1 cellular context compared by ENCODE assay signal in the genomic region with DNA sequence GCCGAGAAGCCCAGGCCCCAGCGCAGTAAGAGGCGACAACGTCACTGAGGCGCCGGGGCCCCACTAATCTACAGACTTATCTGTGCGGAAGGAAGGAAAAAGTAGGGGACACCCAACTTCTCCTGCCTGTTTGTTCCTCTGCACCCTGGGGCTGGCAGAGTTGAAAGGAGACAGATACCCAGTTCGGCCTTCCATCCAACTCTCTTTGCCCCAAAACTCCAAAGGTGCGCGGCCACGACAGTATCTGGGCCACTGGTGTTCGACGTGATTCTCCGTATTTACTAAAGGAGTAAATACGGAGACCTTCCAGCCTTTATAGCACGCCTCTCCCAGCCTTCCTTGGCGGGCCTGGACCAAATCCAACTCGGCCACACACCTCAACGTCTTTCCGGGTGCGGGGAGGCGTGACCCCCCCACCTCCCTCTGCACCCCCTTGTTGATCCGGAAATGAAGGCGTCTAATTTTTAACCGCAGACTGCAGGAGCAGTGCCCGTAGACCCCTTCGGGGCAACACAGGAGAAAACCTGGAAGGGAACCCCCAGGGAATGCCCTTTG.
TF ChIP-seq lines count a peak whose summit lies in the region.

No MANE protein-coding gene starts in this region.

TF ChIP-seq in HEK293, 187 proteins besides CTCF, POLR2A, EP300 and RAD21 (continued from another document):
- TF ChIP-seq, protein P1, sequence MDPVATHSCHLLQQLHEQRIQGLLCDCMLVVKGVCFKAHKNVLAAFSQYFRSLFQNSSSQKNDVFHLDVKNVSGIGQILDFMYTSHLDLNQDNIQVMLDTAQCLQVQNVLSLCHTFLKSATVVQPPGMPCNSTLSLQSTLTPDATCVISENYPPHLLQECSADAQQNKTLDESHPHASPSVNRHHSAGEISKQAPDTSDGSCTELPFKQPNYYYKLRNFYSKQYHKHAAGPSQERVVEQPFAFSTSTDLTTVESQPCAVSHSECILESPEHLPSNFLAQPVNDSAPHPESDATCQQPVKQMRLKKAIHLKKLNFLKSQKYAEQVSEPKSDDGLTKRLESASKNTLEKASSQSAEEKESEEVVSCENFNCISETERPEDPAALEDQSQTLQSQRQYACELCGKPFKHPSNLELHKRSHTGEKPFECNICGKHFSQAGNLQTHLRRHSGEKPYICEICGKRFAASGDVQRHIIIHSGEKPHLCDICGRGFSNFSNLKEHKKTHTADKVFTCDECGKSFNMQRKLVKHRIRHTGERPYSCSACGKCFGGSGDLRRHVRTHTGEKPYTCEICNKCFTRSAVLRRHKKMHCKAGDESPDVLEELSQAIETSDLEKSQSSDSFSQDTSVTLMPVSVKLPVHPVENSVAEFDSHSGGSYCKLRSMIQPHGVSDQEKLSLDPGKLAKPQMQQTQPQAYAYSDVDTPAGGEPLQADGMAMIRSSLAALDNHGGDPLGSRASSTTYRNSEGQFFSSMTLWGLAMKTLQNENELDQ (tag by site-specific recombination; IDR thresholded peaks at IDR 0.05; ENCODE audit: low read depth) = no peak
- TF ChIP-seq ZFHX2 (tag by site-specific recombination; conservative IDR thresholded peaks at IDR 0.05) (no peak), ZNF114 (tag by site-specific recombination; IDR thresholded peaks at IDR 0.05) (no peak), ZNF514 (tag by site-specific recombination; IDR thresholded peaks at IDR 0.05) (no peak), BCL11B (tag by site-specific recombination; IDR thresholded peaks at IDR 0.05; ENCODE audit: low read depth) (peak; percentile 10; the same call in 1 of the 2 replicates), ZNF140 (tag by site-specific recombination; IDR thresholded peaks at IDR 0.05) (no peak), ZNF214 (tag by site-specific recombination; IDR thresholded peaks at IDR 0.05; ENCODE audit: borderline replicate concordance) (no peak), ZNF664 (tag by site-specific recombination; IDR thresholded peaks at IDR 0.05) (no peak), GLIS2 (tag by site-specific recombination; IDR thresholded peaks at IDR 0.05) (no peak), ZNF529 (tag by site-specific recombination; IDR thresholded peaks at IDR 0.05; ENCODE audit: insufficient replicate concordance) (no peak), ZNF366 (tag by site-specific recombination; conservative IDR thresholded peaks at IDR 0.05) (0 out of 2 replicates have a peak, but pooled peaks have one; percentile 55), ZXDB (tag by site-specific recombination; IDR thresholded peaks at IDR 0.05) (peak; percentile 58; the same call in 1 of the 2 replicates), ZNF426 (tag by site-specific recombination; IDR thresholded peaks at IDR 0.05) (no peak), KLF9 (tag by site-specific recombination; IDR thresholded peaks at IDR 0.05; ENCODE audit: low read depth) (peak; percentile 67; the same call in 1 of the 2 replicates), ZNF132 (tag by site-specific recombination; IDR thresholded peaks at IDR 0.05; ENCODE audit: borderline replicate concordance) (no peak), KLF8 (tag by site-specific recombination; IDR thresholded peaks at IDR 0.05) (peak; percentile 41; the same call in 1 of the 2 replicates), ZFP69B (tag by site-specific recombination; IDR thresholded peaks at IDR 0.05) (peak; percentile 43; the same call in 1 of the 2 replicates), ZNF777 (tag by site-specific recombination; IDR thresholded peaks at IDR 0.05; ENCODE audit: borderline replicate concordance) (peak; percentile 69; the same call in 1 of the 2 replicates), SP7 (tag by site-specific recombination; IDR thresholded peaks at IDR 0.05) (peak; percentile 55; the same call in 1 of the 2 replicates), ZNF658 (tag by site-specific recombination; IDR thresholded peaks at IDR 0.05) (no peak), ZNF571 (tag by site-specific recombination; IDR thresholded peaks at IDR 0.05) (no peak), SCRT2 (tag by site-specific recombination; IDR thresholded peaks at IDR 0.05) (no peak), KLF16 (tag by site-specific recombination; IDR thresholded peaks at IDR 0.05) (peak; percentile 62; the same call in 1 of the 2 replicates), PRDM1 (tag by site-specific recombination; IDR thresholded peaks at IDR 0.05) (no peak), ZBTB8A (tag by site-specific recombination; IDR thresholded peaks at IDR 0.05) (peak; percentile 66; the same call in 1 of the 2 replicates), ZNF10 (tag by site-specific recombination; IDR thresholded peaks at IDR 0.05) (no peak)
- TF ChIP-seq, protein P2, sequence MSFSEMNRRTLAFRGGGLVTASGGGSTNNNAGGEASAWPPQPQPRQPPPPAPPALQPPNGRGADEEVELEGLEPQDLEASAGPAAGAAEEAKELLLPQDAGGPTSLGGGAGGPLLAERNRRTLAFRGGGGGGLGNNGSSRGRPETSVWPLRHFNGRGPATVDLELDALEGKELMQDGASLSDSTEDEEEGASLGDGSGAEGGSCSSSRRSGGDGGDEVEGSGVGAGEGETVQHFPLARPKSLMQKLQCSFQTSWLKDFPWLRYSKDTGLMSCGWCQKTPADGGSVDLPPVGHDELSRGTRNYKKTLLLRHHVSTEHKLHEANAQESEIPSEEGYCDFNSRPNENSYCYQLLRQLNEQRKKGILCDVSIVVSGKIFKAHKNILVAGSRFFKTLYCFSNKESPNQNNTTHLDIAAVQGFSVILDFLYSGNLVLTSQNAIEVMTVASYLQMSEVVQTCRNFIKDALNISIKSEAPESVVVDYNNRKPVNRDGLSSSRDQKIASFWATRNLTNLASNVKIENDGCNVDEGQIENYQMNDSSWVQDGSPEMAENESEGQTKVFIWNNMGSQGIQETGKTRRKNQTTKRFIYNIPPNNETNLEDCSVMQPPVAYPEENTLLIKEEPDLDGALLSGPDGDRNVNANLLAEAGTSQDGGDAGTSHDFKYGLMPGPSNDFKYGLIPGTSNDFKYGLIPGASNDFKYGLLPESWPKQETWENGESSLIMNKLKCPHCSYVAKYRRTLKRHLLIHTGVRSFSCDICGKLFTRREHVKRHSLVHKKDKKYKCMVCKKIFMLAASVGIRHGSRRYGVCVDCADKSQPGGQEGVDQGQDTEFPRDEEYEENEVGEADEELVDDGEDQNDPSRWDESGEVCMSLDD (tag by site-specific recombination; IDR thresholded peaks at IDR 0.05) = peak; percentile 98
- TF ChIP-seq, protein P3, sequence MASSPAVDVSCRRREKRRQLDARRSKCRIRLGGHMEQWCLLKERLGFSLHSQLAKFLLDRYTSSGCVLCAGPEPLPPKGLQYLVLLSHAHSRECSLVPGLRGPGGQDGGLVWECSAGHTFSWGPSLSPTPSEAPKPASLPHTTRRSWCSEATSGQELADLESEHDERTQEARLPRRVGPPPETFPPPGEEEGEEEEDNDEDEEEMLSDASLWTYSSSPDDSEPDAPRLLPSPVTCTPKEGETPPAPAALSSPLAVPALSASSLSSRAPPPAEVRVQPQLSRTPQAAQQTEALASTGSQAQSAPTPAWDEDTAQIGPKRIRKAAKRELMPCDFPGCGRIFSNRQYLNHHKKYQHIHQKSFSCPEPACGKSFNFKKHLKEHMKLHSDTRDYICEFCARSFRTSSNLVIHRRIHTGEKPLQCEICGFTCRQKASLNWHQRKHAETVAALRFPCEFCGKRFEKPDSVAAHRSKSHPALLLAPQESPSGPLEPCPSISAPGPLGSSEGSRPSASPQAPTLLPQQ (tag by site-specific recombination; IDR thresholded peaks at IDR 0.05) = peak; percentile 83
- TF ChIP-seq, protein P4, sequence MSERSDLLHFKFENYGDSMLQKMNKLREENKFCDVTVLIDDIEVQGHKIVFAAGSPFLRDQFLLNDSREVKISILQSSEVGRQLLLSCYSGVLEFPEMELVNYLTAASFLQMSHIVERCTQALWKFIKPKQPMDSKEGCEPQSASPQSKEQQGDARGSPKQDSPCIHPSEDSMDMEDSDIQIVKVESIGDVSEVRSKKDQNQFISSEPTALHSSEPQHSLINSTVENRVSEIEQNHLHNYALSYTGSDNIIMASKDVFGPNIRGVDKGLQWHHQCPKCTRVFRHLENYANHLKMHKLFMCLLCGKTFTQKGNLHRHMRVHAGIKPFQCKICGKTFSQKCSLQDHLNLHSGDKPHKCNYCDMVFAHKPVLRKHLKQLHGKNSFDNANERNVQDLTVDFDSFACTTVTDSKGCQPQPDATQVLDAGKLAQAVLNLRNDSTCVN (tag by site-specific recombination; optimal IDR thresholded peaks at IDR 0.05) = peak; percentile 19
- TF ChIP-seq, protein P5, sequence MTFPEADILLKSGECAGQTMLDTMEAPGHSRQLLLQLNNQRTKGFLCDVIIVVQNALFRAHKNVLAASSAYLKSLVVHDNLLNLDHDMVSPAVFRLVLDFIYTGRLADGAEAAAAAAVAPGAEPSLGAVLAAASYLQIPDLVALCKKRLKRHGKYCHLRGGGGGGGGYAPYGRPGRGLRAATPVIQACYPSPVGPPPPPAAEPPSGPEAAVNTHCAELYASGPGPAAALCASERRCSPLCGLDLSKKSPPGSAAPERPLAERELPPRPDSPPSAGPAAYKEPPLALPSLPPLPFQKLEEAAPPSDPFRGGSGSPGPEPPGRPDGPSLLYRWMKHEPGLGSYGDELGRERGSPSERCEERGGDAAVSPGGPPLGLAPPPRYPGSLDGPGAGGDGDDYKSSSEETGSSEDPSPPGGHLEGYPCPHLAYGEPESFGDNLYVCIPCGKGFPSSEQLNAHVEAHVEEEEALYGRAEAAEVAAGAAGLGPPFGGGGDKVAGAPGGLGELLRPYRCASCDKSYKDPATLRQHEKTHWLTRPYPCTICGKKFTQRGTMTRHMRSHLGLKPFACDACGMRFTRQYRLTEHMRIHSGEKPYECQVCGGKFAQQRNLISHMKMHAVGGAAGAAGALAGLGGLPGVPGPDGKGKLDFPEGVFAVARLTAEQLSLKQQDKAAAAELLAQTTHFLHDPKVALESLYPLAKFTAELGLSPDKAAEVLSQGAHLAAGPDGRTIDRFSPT (tag by site-specific recombination; IDR thresholded peaks at IDR 0.05) = 0 out of 2 replicates have a peak, but pooled peaks have one; percentile 47
- TF ChIP-seq, protein P6, sequence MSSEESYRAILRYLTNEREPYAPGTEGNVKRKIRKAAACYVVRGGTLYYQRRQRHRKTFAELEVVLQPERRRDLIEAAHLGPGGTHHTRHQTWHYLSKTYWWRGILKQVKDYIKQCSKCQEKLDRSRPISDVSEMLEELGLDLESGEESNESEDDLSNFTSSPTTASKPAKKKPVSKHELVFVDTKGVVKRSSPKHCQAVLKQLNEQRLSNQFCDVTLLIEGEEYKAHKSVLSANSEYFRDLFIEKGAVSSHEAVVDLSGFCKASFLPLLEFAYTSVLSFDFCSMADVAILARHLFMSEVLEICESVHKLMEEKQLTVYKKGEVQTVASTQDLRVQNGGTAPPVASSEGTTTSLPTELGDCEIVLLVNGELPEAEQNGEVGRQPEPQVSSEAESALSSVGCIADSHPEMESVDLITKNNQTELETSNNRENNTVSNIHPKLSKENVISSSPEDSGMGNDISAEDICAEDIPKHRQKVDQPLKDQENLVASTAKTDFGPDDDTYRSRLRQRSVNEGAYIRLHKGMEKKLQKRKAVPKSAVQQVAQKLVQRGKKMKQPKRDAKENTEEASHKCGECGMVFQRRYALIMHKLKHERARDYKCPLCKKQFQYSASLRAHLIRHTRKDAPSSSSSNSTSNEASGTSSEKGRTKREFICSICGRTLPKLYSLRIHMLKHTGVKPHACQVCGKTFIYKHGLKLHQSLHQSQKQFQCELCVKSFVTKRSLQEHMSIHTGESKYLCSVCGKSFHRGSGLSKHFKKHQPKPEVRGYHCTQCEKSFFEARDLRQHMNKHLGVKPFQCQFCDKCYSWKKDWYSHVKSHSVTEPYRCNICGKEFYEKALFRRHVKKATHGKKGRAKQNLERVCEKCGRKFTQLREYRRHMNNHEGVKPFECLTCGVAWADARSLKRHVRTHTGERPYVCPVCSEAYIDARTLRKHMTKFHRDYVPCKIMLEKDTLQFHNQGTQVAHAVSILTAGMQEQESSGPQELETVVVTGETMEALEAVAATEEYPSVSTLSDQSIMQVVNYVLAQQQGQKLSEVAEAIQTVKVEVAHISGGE (tag by site-specific recombination; conservative IDR thresholded peaks at IDR 0.05; ENCODE audit: low read depth) = peak; percentile 48; the same call in 1 of the 2 replicates
- TF ChIP-seq, protein P7, sequence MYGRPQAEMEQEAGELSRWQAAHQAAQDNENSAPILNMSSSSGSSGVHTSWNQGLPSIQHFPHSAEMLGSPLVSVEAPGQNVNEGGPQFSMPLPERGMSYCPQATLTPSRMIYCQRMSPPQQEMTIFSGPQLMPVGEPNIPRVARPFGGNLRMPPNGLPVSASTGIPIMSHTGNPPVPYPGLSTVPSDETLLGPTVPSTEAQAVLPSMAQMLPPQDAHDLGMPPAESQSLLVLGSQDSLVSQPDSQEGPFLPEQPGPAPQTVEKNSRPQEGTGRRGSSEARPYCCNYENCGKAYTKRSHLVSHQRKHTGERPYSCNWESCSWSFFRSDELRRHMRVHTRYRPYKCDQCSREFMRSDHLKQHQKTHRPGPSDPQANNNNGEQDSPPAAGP (tag by site-specific recombination; IDR thresholded peaks at IDR 0.05) = 0 out of 2 replicates have a peak, but pooled peaks have one; percentile 6
TF ChIP-seq in HEK293: peak in this region for 21.
